Comparison of ENCODE assay signal across 10 cellular contexts in genomic region chr7:116216956-116217570, GRCh38. TPM values are rescaled to one million over a fixed set of nuclear protein-coding genes. Genes with fewer than 3 reads are reported as not detected.
DNase-seq lines count a peak whose midpoint lies in the region; ATAC-seq and TF ChIP-seq lines count a peak whose summit lies in the region.
"Had no signal": no experiment of that assay in that cellular context is flagged by ENCODE, and none has a peak within 500 bp of the region (broad histone marks: within the 10 kb centered on the region; RNA-seq: fewer than 3 reads in every experiment).

No MANE protein-coding gene starts in this region.

- H3K9me3 ChIP-seq in mucosa of descending colon (no peaks in the 10 kb centered on the region), heart right ventricle (no peaks in the 10 kb centered on the region)

- H3K4me1 Mint-ChIP-seq in chondrocyte (ENCODE audit: low read depth): peaks cover 86% of the 10 kb centered on the region

- TF ChIP-seq CTCF in chondrocyte (IDR thresholded peaks at IDR 0.05): no peak
- TF ChIP-seq CTCF in mucosa of descending colon (IDR thresholded peaks at IDR 0.05): no peak
- no peak for TF ChIP-seq CTCF in heart right ventricle (IDR thresholded peaks at IDR 0.05)

- no peaks in the 10 kb centered on the region for H3K9me3 Mint-ChIP-seq in chondrocyte (ENCODE audit: low read depth)

- H3K4me3 ChIP-seq in mucosa of descending colon: no peak overlapping the region
- no peak overlapping the region for H3K4me3 ChIP-seq in heart right ventricle

- H3K36me3 ChIP-seq in mucosa of descending colon (ENCODE audit: low read depth) (no peaks in the 10 kb centered on the region), heart right ventricle (no peaks in the 10 kb centered on the region)

- H3K27ac ChIP-seq in heart right ventricle: peak overlapping the region in 1 of 10 donors; percentile 41

- H3K27me3 Mint-ChIP-seq in chondrocyte (ENCODE audit: low read depth): no peaks in the 10 kb centered on the region

- peak overlapping the region; percentile 82 for H3K27ac Mint-ChIP-seq in chondrocyte (ENCODE audit: unreplicated experiment)

- H3K27me3 ChIP-seq in heart right ventricle: no peaks in the 10 kb centered on the region

- intact Hi-C loops in mucosa of descending colon (cut with DNase I, micrococcal nuclease) (no loop called here), head of caudate nucleus (cut with DNase I) (no loop called here), heart right ventricle (cut with DNase I) (no loop called here)

- DNase-seq in DMS53 (lab: John Stamatoyannopoulos, UW) (peak; percentile 63), chondrocyte (ENCODE audit: low spot score) (no peak), mucosa of descending colon (no peak), head of caudate nucleus (no peak), cerebellar nuclear complex (lab: John Stamatoyannopoulos, UW) (no peak), COLO668 (lab: John Stamatoyannopoulos, UW; ENCODE audit: unreplicated experiment) (no peak), heart right ventricle (no peak)
- DNase-seq: activated CD4-positive, alpha-beta T cell treated with anti-CD3 and anti-CD28 coated beads, Interleukin-2, amount 50 U/mL, for 48 hours; stimulated activated CD4-positive, alpha-beta T cell treated with anti-CD3 and anti-CD28 coated beads, Interleukin-2, amount 100 ng/mL, for 48 hours had no signal

- no peak overlapping the region for H3K4me3 Mint-ChIP-seq in chondrocyte (ENCODE audit: unreplicated experiment)

- ATAC-seq in HG02981 (IDR thresholded peaks at IDR 0.05; ENCODE audit: unreplicated experiment) (peak; percentile 52), mucosa of descending colon (peak; percentile 63), heart right ventricle (no peak)

- H3K4me1 ChIP-seq in mucosa of descending colon (ENCODE audit: low read depth) (peaks cover 33% of the 10 kb centered on the region), heart right ventricle (peaks cover 0 to 79% (median 53%) of the 10 kb centered on the region in 9 donors)

- H3K36me3 Mint-ChIP-seq in chondrocyte (ENCODE audit: low read depth): no peaks in the 10 kb centered on the region

- WGBS in heart right ventricle, 2 donors: 64 to 91% methylated on average over 3 of the region's 3 CpGs

RNA-seq across cellular contexts. Expression of gene TES, which starts 6.7 kb away (rescaled TPM):
- total RNA-seq in chondrocyte (157 to 261 TPM (median 247 TPM) in 3 replicates), mucosa of descending colon (100 to 1,000 TPM; 101 to 224 (median 106) TPM), heart right ventricle (10 to 100 TPM in 9 of 10 donors, 1 to 10 TPM in 1; 9.4 to 28.9 (median 16.9) TPM)
- 10 to 100 TPM in 1 of 2 donors, 1 to 10 TPM in 1; 9.7 to 38.5 TPM for polyA plus RNA-seq in heart right ventricle

Comparison
In these comparisons a context has a peak if more than half of its experiments do, and no peak if none do; other contexts are left out.
1. ATAC-seq: peak in HG02981 (single experiment) and mucosa of descending colon (single experiment); none in heart right ventricle (0 of 8).